ENCODE assay signal across 8 cellular contexts in the genomic region with DNA sequence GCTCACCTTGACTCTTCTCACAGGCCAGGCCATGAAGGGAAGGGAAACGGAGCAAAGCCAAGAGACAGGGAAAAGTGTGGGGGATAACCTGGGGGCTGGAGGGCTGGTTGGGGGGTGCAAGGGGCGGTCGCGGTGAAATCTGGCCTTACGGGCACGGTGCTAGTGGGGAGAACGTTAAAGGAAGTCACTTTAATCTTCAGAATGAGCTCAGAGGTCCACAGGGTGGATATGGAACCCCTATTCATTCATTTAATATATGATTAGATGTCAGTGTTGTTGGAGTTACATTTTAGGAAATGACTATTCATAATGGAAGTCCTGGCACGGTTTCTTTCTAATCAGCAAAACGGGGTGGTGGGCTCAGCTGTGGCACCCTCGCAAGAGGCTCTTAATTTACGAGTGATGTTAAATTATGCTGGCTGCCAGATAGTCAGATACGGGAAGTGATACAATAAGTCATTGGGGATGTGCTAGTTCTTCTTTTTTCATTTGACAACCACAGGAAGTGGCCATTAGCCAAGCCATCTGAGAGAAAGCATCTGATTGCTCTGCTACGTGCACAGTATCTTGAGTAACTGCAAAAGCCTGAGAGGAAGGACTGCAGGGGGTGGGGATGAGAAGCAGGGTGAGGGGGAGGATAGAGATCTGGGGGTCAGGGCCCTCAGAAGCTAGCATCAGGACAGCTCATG.
DNase-seq lines count a peak whose midpoint lies in the region; ATAC-seq, FAIRE-seq and TF ChIP-seq lines count a peak whose summit lies in the region.

No MANE protein-coding gene starts in this region.

- H3K27me3 ChIP-seq in right atrium auricular region = no peaks in the 10 kb centered on the region

- intact Hi-C loops in Right ventricle myocardium inferior (cut with DNase I) = no loop called here

- no peak for TF ChIP-seq POLR2A in H54 (IDR thresholded peaks at IDR 0.05; ENCODE audit: low read depth, low read length)

- H3K9me3 ChIP-seq in right atrium auricular region = no peaks in the 10 kb centered on the region
- H3K9me3 ChIP-seq in SK-N-MC (ENCODE audit: low read depth, low read length) = no peaks in the 10 kb centered on the region

- no peak overlapping the region for H3K27ac ChIP-seq in right atrium auricular region
- H3K27ac ChIP-seq in SK-N-MC = no peak overlapping the region

- no peak for FAIRE-seq in H54 (lab: Jason Lieb, UNC)

- no peak for TF ChIP-seq CTCF in right atrium auricular region (IDR thresholded peaks at IDR 0.05)

- peak; percentile 73 for ATAC-seq in Right ventricle myocardium inferior
- peak; percentile 95 for ATAC-seq in HG03095 (IDR thresholded peaks at IDR 0.05; ENCODE audit: unreplicated experiment)
- peak; percentile 40 for ATAC-seq in left lobe of liver

- no peak overlapping the region for H3K9ac ChIP-seq in SK-N-MC (ENCODE audit: insufficient read length)

- DNase-seq in Right ventricle myocardium inferior (ENCODE audit: missing footprints) (no peak), right atrium auricular region (ENCODE audit: low spot score) (no peak), SK-N-MC (ENCODE audit: low read depth, low spot score) (peak; percentile 52), left lobe of liver (ENCODE audit: low spot score) (no peak), NCI-H1092 (lab: John Stamatoyannopoulos, UW) (no peak), H54 (ENCODE audit: insufficient read length, low spot score) (no peak), HCEC 1CT (no peak)

- peaks cover 0 to 9% of the 10 kb centered on the region in 2 donors for H3K4me1 ChIP-seq in right atrium auricular region

- H3K4me3 ChIP-seq in right atrium auricular region = no peak overlapping the region
- H3K4me3 ChIP-seq in SK-N-MC = peak overlapping the region; percentile 51

- no peaks in the 10 kb centered on the region for H3K36me3 ChIP-seq in right atrium auricular region
- H3K36me3 ChIP-seq in SK-N-MC (ENCODE audit: insufficient read depth, low read length) = no peaks in the 10 kb centered on the region

Comparison
In these comparisons a context has a peak if more than half of its experiments do, and no peak if none do; other contexts are left out.
1. ATAC-seq: peak in every context shown above with its lines; median percentile 95 in HG03095; 73 in Right ventricle myocardium inferior; 40 in left lobe of liver.